Comparison of ENCODE assay signal across 8 cellular contexts in the genomic region with DNA sequence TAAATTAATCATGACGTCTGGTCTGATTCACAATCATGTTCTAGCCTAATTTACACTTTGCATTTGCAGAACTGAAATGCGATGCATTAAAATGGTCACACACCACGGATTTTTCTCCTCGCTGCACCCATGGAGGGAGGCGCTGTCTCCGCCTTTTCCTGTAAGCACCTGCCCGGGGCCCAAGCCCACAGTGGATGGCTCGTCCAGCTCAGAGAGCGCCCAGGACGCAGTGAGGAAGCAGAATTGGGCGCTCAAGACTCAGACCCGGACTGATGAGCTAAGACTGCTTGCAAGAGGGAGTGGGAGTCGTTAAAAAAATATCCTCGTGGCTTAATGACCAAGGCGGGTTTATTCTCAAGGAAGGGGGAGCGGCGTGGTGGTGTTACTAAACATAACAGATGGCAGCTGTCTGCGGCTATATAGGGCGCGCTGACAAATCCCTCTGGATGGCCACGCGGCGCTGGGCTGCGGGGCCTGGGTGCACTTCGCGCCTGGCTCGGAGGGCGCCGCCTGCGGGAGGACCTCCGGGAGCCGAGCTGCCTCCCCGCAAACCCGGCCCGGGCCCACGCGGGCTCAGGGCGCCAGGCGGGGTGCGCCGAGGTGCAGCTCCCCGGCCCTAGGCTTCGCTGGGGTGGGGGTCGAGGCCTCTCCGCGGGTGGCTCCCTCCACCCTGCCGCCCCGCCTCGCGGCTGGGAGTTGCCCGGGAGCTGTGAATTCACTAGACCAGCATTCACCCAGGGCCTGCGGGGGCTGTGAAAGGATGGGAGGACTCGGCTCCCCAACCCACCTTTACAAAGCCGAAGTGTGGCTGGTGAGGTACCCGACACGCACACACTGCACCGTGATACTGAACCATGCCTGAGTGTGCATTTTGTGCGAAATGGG.
DNase-seq lines count a peak whose midpoint lies in the region; ATAC-seq and TF ChIP-seq lines count a peak whose summit lies in the region.

No MANE protein-coding gene starts in this region.

- H3K4me1 Mint-ChIP-seq in endodermal cell, result peaks cover 12% of the 10 kb centered on the region
- peaks cover 17 to 20% of the 10 kb centered on the region in 2 donors for H3K4me1 Mint-ChIP-seq in natural killer cell
- peaks cover 15% of the 10 kb centered on the region for H3K4me1 Mint-ChIP-seq in type B pancreatic cell (ENCODE audit: unreplicated experiment)

- peak overlapping the region; percentile 73 for H3K4me3 ChIP-seq in GM12864 (ENCODE audit: low read depth, low read length)
- H3K4me3 ChIP-seq in endodermal cell (ENCODE audit: low read length), result peak overlapping the region; percentile 24

- H3K27me3 ChIP-seq in endodermal cell (ENCODE audit: control insufficient read depth, insufficient read depth, low read length, poor library complexity, severe bottlenecking), result peaks cover 29% of the 10 kb centered on the region

- DNase-seq in GM12864 (ENCODE audit: low read depth), result peak; percentile 53
- peak; percentile 59 for DNase-seq in MV-4-11 (lab: John Stamatoyannopoulos, UW)
- DNase-seq in activated CD4-positive, alpha-beta T cell treated with anti-CD3 and anti-CD28 coated beads for 48 hours, result peak; percentile 59
- peak; percentile 79 for DNase-seq in endodermal cell
- no peak for DNase-seq in natural killer cell
- DNase-seq in type B pancreatic cell (ENCODE audit: extremely low spot score, unreplicated experiment), result no peak
- no peak for DNase-seq in GOT3 (lab: John Stamatoyannopoulos, UW)

- H3K9me3 Mint-ChIP-seq in endodermal cell (no peaks in the 10 kb centered on the region), natural killer cell (no peaks in the 10 kb centered on the region), type B pancreatic cell (no peaks in the 10 kb centered on the region)

- no peaks in the 10 kb centered on the region for H3K4me1 ChIP-seq in endodermal cell (ENCODE audit: control insufficient read depth, insufficient read depth, low read length)

- H3K27ac Mint-ChIP-seq in endodermal cell (no peak overlapping the region), natural killer cell (no peak overlapping the region), type B pancreatic cell (peak overlapping the region; percentile 28)

- no peak overlapping the region for H3K27ac ChIP-seq in endodermal cell (ENCODE audit: low read depth, low read length)

- peaks cover 18% of the 10 kb centered on the region for H3K27me3 Mint-ChIP-seq in endodermal cell (ENCODE audit: insufficient read depth)
- peaks cover 24% of the 10 kb centered on the region in 2 donors for H3K27me3 Mint-ChIP-seq in natural killer cell (ENCODE audit: low read depth in 2 of 2)
- H3K27me3 Mint-ChIP-seq in type B pancreatic cell, result peaks cover 44% of the 10 kb centered on the region

- H3K4me3 Mint-ChIP-seq in endodermal cell (peak overlapping the region; percentile 54), natural killer cell (peak overlapping the region; percentile 66), type B pancreatic cell (peak overlapping the region; percentile 86)

- H3K36me3 ChIP-seq in endodermal cell (ENCODE audit: control insufficient read depth, insufficient read depth, low read length), result no peaks in the 10 kb centered on the region

- intact Hi-C loops in natural killer cell (cut with micrococcal nuclease), result no loop called here

- no peak overlapping the region for H3K9ac ChIP-seq in endodermal cell (ENCODE audit: extremely low read depth, low read length, poor library complexity, severe bottlenecking)

- peak; percentile 60 for ATAC-seq in GM21786 (IDR thresholded peaks at IDR 0.05; ENCODE audit: unreplicated experiment)
- ATAC-seq in natural killer cell, result peak in 2 of 3 donors; percentile 8 to 10

- H3K9me3 ChIP-seq in endodermal cell (ENCODE audit: control insufficient read depth, low read length), result no peaks in the 10 kb centered on the region

- H3K36me3 Mint-ChIP-seq in endodermal cell (ENCODE audit: low read depth) (no peaks in the 10 kb centered on the region), natural killer cell (no peaks in the 10 kb centered on the region), type B pancreatic cell (no peaks in the 10 kb centered on the region)

- WGBS in endodermal cell (ENCODE audit: insufficient coverage in 1 of 2, insufficient read length in 1 of 2), 2 experiments, result 33 to 57% methylated on average over 22 to 58 of the region's 58 CpGs

- TF ChIP-seq CTCF in GM12864 (IDR thresholded peaks at IDR 0.05; ENCODE audit: low read depth, low read length, missing control alignments) (peak; percentile 26), endodermal cell (conservative IDR thresholded peaks at IDR 0.05) (peak; percentile 53), natural killer cell (IDR thresholded peaks at IDR 0.05) (no peak), type B pancreatic cell (conservative IDR thresholded peaks at IDR 0.05) (no peak)

Comparison
In these comparisons a context has a peak if more than half of its experiments do, and no peak if none do; other contexts are left out.
1. DNase-seq: peak in GM12864 (single experiment), MV-4-11 (single experiment), activated CD4-positive, alpha-beta T cell treated with anti-CD3 and anti-CD28 coated beads for 48 hours (single experiment) and endodermal cell (single experiment); none in natural killer cell (single experiment), type B pancreatic cell (single experiment) and GOT3 (single experiment).
2. CTCF ChIP-seq: peak in GM12864 (single experiment) and endodermal cell (single experiment); none in natural killer cell (single experiment) and type B pancreatic cell (single experiment).
3. Peak in every context shown above with its lines, with median percentiles within 50 percentile points of each other: H3K4me3 Mint-ChIP-seq.